22 cellular contexts compared by ENCODE assay signal in the genomic region with DNA sequence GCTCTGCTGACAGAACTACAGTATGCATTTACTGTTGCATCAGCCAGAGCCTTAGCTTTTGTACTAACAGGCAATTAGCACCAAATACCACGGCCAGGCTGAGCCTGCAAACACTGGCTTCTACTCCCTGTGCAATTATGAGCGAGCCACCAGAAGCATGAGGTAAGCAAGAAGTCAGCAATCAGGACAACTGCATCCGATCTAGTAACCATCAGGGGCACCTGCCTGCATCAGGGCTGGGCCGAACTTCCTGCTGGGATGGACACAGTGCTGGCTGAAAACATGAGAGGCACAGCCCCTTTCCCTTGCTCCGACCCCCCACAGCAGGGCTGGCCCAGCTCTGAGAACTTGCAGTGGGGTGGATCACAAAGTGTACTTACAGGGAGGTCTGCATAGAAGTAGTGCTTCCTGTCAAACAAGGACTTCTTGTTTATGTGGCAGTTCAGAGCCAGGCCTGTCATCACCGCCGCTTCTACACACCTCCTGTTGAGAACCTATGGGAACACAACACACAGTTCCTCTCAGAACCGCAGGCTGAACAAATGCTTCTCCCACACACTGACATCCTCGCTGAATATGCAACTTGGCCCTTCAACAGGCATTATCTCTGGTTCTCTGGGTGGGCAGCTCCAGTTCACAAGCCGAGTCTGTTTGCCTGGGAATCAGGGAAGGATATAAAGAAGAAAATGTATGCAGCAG. TPM values are rescaled to one million over a fixed set of nuclear protein-coding genes. Genes with fewer than 3 reads are reported as not detected.
A peak's percentile ranks its signal among the peaks of the same experiment; 100 is the strongest.
DNase-seq lines count a peak whose midpoint lies in the region; ATAC-seq and TF ChIP-seq lines count a peak whose summit lies in the region.
"Had no signal": no experiment of that assay in that cellular context is flagged by ENCODE, and none has a peak within 500 bp of the region (broad histone marks: within the 10 kb centered on the region; RNA-seq: fewer than 3 reads in every experiment).

No MANE protein-coding gene starts in this region.

- no TSS peak for BruUV-seq in mammary epithelial cell (replicated peaks; lab: Mats Ljungman, UMichigan)

- H3K4me2 ChIP-seq in BLaER1 treated with 17β-estradiol and CSF1 and Interleukin-3, amounts not matched to agents 10 nM and 100 nM = peak overlapping the region; percentile 14 to 93 (median 70); a peak in 19 of 22 replicates
- no peak overlapping the region for H3K4me2 ChIP-seq in mammary epithelial cell (ENCODE audit: insufficient read depth, low read depth, low read length)
- H3K4me2 ChIP-seq: PC-9 had no signal

- no peaks in the 10 kb centered on the region for H3K79me2 ChIP-seq in mammary epithelial cell (ENCODE audit: insufficient read depth, low read length)

- TF ChIP-seq CTCF in endodermal cell (conservative IDR thresholded peaks at IDR 0.05) (no peak), osteocyte (IDR thresholded peaks at IDR 0.05) (no peak), mammary epithelial cell (conservative IDR thresholded peaks at IDR 0.05 in 1 of 2, IDR thresholded peaks at IDR 0.05 in 1 of 2; ENCODE audit: extremely low read depth in 1 of 2, insufficient read depth in 1 of 2, low read depth in 1 of 2, low read length in 2 of 2) (no peak)

- H3K36me3 Mint-ChIP-seq in endodermal cell (ENCODE audit: low read depth) (no peaks in the 10 kb centered on the region), osteocyte (ENCODE audit: unreplicated experiment) (peaks cover 7% of the 10 kb centered on the region)

- peak overlapping the region; percentile 50 for H3K27ac Mint-ChIP-seq in endodermal cell
- H3K27ac Mint-ChIP-seq in osteocyte (ENCODE audit: unreplicated experiment) = no peak overlapping the region
- H3K27ac Mint-ChIP-seq: activated CD4-positive, alpha-beta memory T cell treated with anti-CD3 and anti-CD28 coated beads for 36 hours; immature natural killer cell; nephron progenitor cell had no signal

- peak overlapping the region in 4 of 11 experiments; percentile 40 to 58 (median 52); a peak in 5 of 22 replicates for H3K27ac ChIP-seq in BLaER1 treated with 17β-estradiol and CSF1 and Interleukin-3, amounts not matched to agents 10 nM and 100 nM
- peak overlapping the region; percentile 60 for H3K27ac ChIP-seq in endodermal cell (ENCODE audit: low read depth, low read length)
- H3K27ac ChIP-seq in mesodermal cell (ENCODE audit: low read depth, low read length, severe bottlenecking) = peak overlapping the region; percentile 85
- no peak overlapping the region for H3K27ac ChIP-seq in mammary epithelial cell (ENCODE audit: insufficient read depth, low read depth, low read length)
- H3K27ac ChIP-seq: coronary artery, PC-9 had no signal

- H3K36me3 ChIP-seq in BLaER1 treated with 17β-estradiol and CSF1 and Interleukin-3, amounts not matched to agents 10 nM and 100 nM = peaks cover 0 to 63% (median 19%) of the 10 kb centered on the region in 11 experiments; a peak in 15 of 22 replicates
- H3K36me3 ChIP-seq in endodermal cell (ENCODE audit: control insufficient read depth, insufficient read depth, low read length) = no peaks in the 10 kb centered on the region
- no peaks in the 10 kb centered on the region for H3K36me3 ChIP-seq in mesodermal cell (ENCODE audit: control insufficient read depth, insufficient read depth, low read length)
- H3K36me3 ChIP-seq in mammary epithelial cell (ENCODE audit: insufficient read depth, low read length) = no peaks in the 10 kb centered on the region

- H3K27me3 ChIP-seq in BLaER1 treated with 17β-estradiol and CSF1 and Interleukin-3, amounts not matched to agents 10 nM and 100 nM = no peaks in the 10 kb centered on the region
- no peaks in the 10 kb centered on the region for H3K27me3 ChIP-seq in endodermal cell (ENCODE audit: control insufficient read depth, insufficient read depth, low read length, poor library complexity, severe bottlenecking)
- H3K27me3 ChIP-seq in mammary epithelial cell (ENCODE audit: insufficient read depth, low read length) = no peaks in the 10 kb centered on the region

- H3K9me3 Mint-ChIP-seq in endodermal cell (no peaks in the 10 kb centered on the region), osteocyte (ENCODE audit: unreplicated experiment) (no peaks in the 10 kb centered on the region)
- H3K9me3 Mint-ChIP-seq: activated CD4-positive, alpha-beta memory T cell treated with anti-CD3 and anti-CD28 coated beads for 36 hours; immature natural killer cell; nephron progenitor cell had no signal

- H4K20me1 ChIP-seq in BLaER1 treated with 17β-estradiol and CSF1 and Interleukin-3, amounts not matched to agents 10 nM and 100 nM = peaks cover 0 to 6% (median 0%) of the 10 kb centered on the region in 11 experiments; a peak in 1 of 22 replicates
- no peaks in the 10 kb centered on the region for H4K20me1 ChIP-seq in mammary epithelial cell (ENCODE audit: insufficient read depth, low read length)

- WGBS in endodermal cell (ENCODE audit: insufficient coverage in 1 of 2, insufficient read length in 1 of 2), 2 experiments = 64 to 88% methylated on average over 9 to 10 of the region's 10 CpGs
- 75 to 83% methylated on average over 4 to 8 of the region's 10 CpGs for WGBS in mesodermal cell (ENCODE audit: insufficient coverage in 2 of 2), 2 experiments
- 94% methylated on average over 9 of the region's 10 CpGs for WGBS in mammary epithelial cell (ENCODE audit: low coverage, missing lambda C conversion rate)

- in situ Hi-C loops in mammary epithelial cell (cut with MboI; ENCODE audit: low sequenced_read_pairs in 2 of 2) = no loop called here

- peaks cover 27 to 70% (median 58%) of the 10 kb centered on the region in 10 experiments for H3K4me1 ChIP-seq in BLaER1 treated with 17β-estradiol and CSF1 and Interleukin-3, amounts not matched to agents 10 nM and 100 nM
- H3K4me1 ChIP-seq in endodermal cell (ENCODE audit: control insufficient read depth, insufficient read depth, low read length) = peaks cover 10% of the 10 kb centered on the region
- peaks cover 12% of the 10 kb centered on the region for H3K4me1 ChIP-seq in mesodermal cell (ENCODE audit: control insufficient read depth, insufficient read depth, low read length, poor library complexity, severe bottlenecking)
- H3K4me1 ChIP-seq in mammary epithelial cell (ENCODE audit: insufficient read depth, low read length) = no peaks in the 10 kb centered on the region

- no peak overlapping the region for H3K4me3 ChIP-seq in BLaER1 treated with 17β-estradiol and CSF1 and Interleukin-3, amounts not matched to agents 10 nM and 100 nM
- H3K4me3 ChIP-seq in endodermal cell (ENCODE audit: low read length) (no peak overlapping the region), mesodermal cell (ENCODE audit: extremely low read depth, insufficient read depth, low read length, poor library complexity, severe bottlenecking) (no peak overlapping the region), mammary epithelial cell (replicated peaks in 1 of 3; ENCODE audit: insufficient read depth in 1 of 3, low read depth in 2 of 3, low read length in 3 of 3) (no peak overlapping the region)
- H3K4me3 ChIP-seq: coronary artery, PC-9 had no signal

- no peaks in the 10 kb centered on the region for H3K27me3 Mint-ChIP-seq in endodermal cell (ENCODE audit: insufficient read depth)
- H3K27me3 Mint-ChIP-seq in osteocyte (ENCODE audit: unreplicated experiment) = no peaks in the 10 kb centered on the region
- H3K27me3 Mint-ChIP-seq: activated CD4-positive, alpha-beta memory T cell treated with anti-CD3 and anti-CD28 coated beads for 36 hours had no signal

- H3K9me3 ChIP-seq in BLaER1 treated with 17β-estradiol and CSF1 and Interleukin-3, amounts not matched to agents 10 nM and 100 nM (replicated peaks in 1 of 11) = no peaks in the 10 kb centered on the region
- no peaks in the 10 kb centered on the region for H3K9me3 ChIP-seq in endodermal cell (ENCODE audit: control insufficient read depth, low read length)
- no peaks in the 10 kb centered on the region for H3K9me3 ChIP-seq in mesodermal cell (ENCODE audit: control insufficient read depth, low read length)
- H3K9me3 ChIP-seq in mammary epithelial cell (replicated peaks; ENCODE audit: insufficient read depth, low read length) = no peaks in the 10 kb centered on the region

- H3K4me1 Mint-ChIP-seq in endodermal cell (peaks cover 24% of the 10 kb centered on the region), osteocyte (ENCODE audit: unreplicated experiment) (no peaks in the 10 kb centered on the region)
- H3K4me1 Mint-ChIP-seq: immature natural killer cell had no signal

- CTCF ChIA-PET in mammary epithelial cell (lab: Charles Lee; ENCODE audit: low non-redundant PET) = no interaction called here

- H3K4me3 Mint-ChIP-seq in endodermal cell (no peak overlapping the region), osteocyte (ENCODE audit: unreplicated experiment) (no peak overlapping the region)
- H3K4me3 Mint-ChIP-seq: activated CD4-positive, alpha-beta memory T cell treated with anti-CD3 and anti-CD28 coated beads for 36 hours; immature natural killer cell; nephron progenitor cell had no signal

- DNase-seq in NCI-H146 treated with DMSO at 0.1 percent for 48 hours (lab: John Stamatoyannopoulos, UW; ENCODE audit: unreplicated experiment) (peak; percentile 3), endodermal cell (no peak), osteocyte (ENCODE audit: extremely low spot score, unreplicated experiment) (no peak), mammary epithelial cell (no peak)
- DNase-seq in activated CD4-positive, alpha-beta T cell treated with anti-CD3 and anti-CD28 coated beads for 1 hour = no peak
- DNase-seq: activated CD4-positive, alpha-beta memory T cell treated with anti-CD3 and anti-CD28 coated beads for 36 hours; Calu3; GDM1; immature natural killer cell; Kasumi-1; mesenchymal stem cell; NCI-H1694 treated with DMSO at 0.1 percent for 48 hours; NCI-H524 treated with DMSO at 0.1 percent for 48 hours; nephron progenitor cell; PC-9; stimulated activated CD4-positive, alpha-beta T cell treated with anti-CD3 and anti-CD28 coated beads, Interleukin-1b, Interleukin-23, amount 100 ng/mL, for 48 hours; SW 1271 had no signal

- peak overlapping the region in 2 of 11 experiments; percentile 7 to 22; a peak in 3 of 22 replicates for H3K9ac ChIP-seq in BLaER1 treated with 17β-estradiol and CSF1 and Interleukin-3, amounts not matched to agents 10 nM and 100 nM
- no peak overlapping the region for H3K9ac ChIP-seq in endodermal cell (ENCODE audit: extremely low read depth, low read length, poor library complexity, severe bottlenecking)
- no peak overlapping the region for H3K9ac ChIP-seq in mammary epithelial cell (ENCODE audit: insufficient read depth, low read length)

- dilution Hi-C loops in mammary epithelial cell (cut with HindIII; ENCODE audit: low sequenced_read_pairs) = loop anchor here (10.0 kb wide), 1 partner anchor 64 kb away; no protein-coding TSS in a partner anchor

- intact Hi-C loops in mammary epithelial cell (cut with micrococcal nuclease) = no loop called here

- no peak for ATAC-seq in GM21515 (IDR thresholded peaks at IDR 0.05; ENCODE audit: unreplicated experiment)
- ATAC-seq: sciatic nerve had no signal

- H2AFZ ChIP-seq in mammary epithelial cell (ENCODE audit: low read depth, low read length) = no peak overlapping the region
- H2AFZ ChIP-seq: PC-9 had no signal

RNA-seq across cellular contexts. Expression of gene GATB, which starts 41.6 kb away (rescaled TPM):
- total RNA-seq in endodermal cell (10 to 100 TPM; 18.3 to 20.5 TPM), osteocyte (18.0 and 20.9 TPM in 2 replicates), mammary epithelial cell (10 to 100 TPM; 15.2 to 21.2 TPM)
- polyA plus RNA-seq in endodermal cell (2013, experiment 1 of 2) = 15.9 TPM
- 16.8 TPM for polyA plus RNA-seq in endodermal cell (2013, experiment 2 of 2)
- polyA plus RNA-seq in mesodermal cell (2013, experiment 1 of 2) = 20.9 TPM
- 19.1 TPM for polyA plus RNA-seq in mesodermal cell (2013, experiment 2 of 2)
- 21.0 TPM for polyA plus RNA-seq in mammary epithelial cell
- 39.9 TPM for polyA minus RNA-seq in mammary epithelial cell
